ENCODE assay signal across 13 cellular contexts in the genomic region with DNA sequence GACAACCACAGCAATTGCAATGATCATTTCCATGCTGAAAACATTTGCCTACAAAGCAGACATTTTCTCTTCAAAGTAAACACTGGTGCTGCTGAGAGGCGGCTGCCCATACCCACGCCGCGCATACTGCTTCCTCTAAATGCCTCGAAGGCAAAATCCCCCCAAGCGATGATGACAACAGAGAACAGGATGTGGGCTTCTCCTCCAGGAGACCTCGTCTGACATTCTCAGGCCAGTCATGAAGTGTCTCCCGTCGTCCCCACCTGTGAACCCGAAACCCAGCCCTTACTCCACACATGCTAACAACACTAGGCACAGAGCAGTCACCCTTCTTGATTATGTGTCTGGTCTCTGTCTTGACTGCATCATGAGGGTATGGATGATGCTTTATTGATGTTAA.
"Had no signal": no experiment of that assay in that cellular context is flagged by ENCODE, and none has a peak within 500 bp of the region (broad histone marks: within the 10 kb centered on the region; RNA-seq: fewer than 3 reads in every experiment).

No MANE protein-coding gene starts in this region.

- H3K27ac ChIP-seq: brain microvascular endothelial cell, ovary, tibial nerve had no signal

- H3K36me3 Mint-ChIP-seq: activated naive CD8-positive, alpha-beta T cell treated with anti-CD3 and anti-CD28 coated beads for 36 hours had no signal

- H3K36me3 ChIP-seq: brain microvascular endothelial cell, ovary, tibial nerve had no signal

- ATAC-seq: activated T-cell treated with anti-CD3 and anti-CD28 coated beads, Interleukin-2, amount 50 U/mL, for 4 hours had no signal

- DNase-seq: activated CD4-positive, alpha-beta T cell treated with anti-CD3 and anti-CD28 coated beads, Interleukin-2, amount 50 U/mL, for 1 hour; activated CD4-positive, CD25-positive, alpha-beta regulatory T cell; activated gamma-delta T cell; activated naive CD8-positive, alpha-beta T cell treated with anti-CD3 and anti-CD28 coated beads for 36 hours; activated T-cell treated with anti-CD3 and anti-CD28 coated beads, Interleukin-2, amount 50 U/mL, for 4 hours; brain microvascular endothelial cell; endodermal cell; hippocampal formation; kidney glomerular epithelial cell; ovary; stimulated activated CD4-positive, alpha-beta T cell treated with anti-CD3 and anti-CD28 coated beads, Interleukin-4, amount 100 ng/mL, for 4 hours had no signal

- H3K9me3 ChIP-seq: ovary had no signal

- H3K4me3 ChIP-seq: ovary, tibial nerve had no signal

- H3K27ac Mint-ChIP-seq: activated naive CD8-positive, alpha-beta T cell treated with anti-CD3 and anti-CD28 coated beads for 36 hours; endodermal cell had no signal

- H3K4me1 Mint-ChIP-seq: activated naive CD8-positive, alpha-beta T cell treated with anti-CD3 and anti-CD28 coated beads for 36 hours had no signal

- H3K4me3 Mint-ChIP-seq: activated naive CD8-positive, alpha-beta T cell treated with anti-CD3 and anti-CD28 coated beads for 36 hours; activated T-cell treated with anti-CD3 and anti-CD28 coated beads, Interleukin-2, amount 50 U/mL, for 4 hours; endodermal cell; neural crest cell had no signal

- H3K27me3 ChIP-seq: brain microvascular endothelial cell, ovary, tibial nerve had no signal

- H3K4me1 ChIP-seq: tibial nerve had no signal
